8 cellular contexts compared by ENCODE assay signal in the genomic region with DNA sequence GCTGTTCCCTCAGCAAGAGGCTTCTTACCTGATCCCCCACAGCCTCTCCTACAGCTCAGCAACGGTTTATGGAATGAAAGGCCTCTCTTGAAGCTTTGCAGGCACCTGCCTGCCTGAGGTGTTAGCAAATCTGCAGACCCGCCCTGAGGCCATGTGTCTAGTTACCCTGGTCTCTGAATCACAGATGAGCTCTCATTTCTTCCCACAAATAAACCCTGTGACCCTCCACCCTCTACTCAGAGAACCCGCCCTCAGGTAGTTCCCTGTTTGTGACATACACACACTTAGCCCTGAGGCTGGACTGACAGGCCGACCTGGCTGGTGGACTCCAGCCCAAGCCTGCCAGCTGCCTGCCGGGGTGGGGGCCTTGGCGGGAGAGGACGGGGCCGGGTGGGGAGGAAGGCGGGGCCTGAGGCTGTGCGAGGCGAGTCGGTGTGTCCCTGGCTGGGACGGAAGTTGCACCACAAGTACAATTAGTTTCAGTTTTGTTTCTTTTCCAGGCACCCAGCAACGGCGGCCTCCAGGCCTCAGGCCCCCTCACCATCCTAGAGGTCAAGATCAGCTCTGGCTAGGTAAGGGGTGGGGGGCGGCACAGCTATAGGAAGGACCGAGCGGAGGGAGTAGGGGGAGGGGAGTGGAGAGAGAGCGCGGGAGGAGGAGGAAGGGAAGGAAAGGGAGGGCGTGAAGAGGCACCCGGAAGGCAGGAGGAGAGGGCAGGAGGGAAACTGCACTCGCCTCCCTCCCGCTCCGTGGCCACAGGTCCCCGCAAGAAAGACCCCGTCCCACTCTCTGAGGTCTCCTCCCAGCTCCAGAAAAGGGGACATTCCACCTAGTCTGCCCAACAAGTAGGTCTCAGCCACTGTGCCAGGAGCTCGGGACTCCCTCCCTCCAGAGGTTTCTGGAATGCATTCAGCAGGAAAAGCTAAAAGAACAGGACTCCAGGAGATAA. TPM values are rescaled to one million over a fixed set of nuclear protein-coding genes. Genes with fewer than 3 reads are reported as not detected.
DNase-seq lines count a peak whose midpoint lies in the region; ATAC-seq and TF ChIP-seq lines count a peak whose summit lies in the region.

A gene with protein sequence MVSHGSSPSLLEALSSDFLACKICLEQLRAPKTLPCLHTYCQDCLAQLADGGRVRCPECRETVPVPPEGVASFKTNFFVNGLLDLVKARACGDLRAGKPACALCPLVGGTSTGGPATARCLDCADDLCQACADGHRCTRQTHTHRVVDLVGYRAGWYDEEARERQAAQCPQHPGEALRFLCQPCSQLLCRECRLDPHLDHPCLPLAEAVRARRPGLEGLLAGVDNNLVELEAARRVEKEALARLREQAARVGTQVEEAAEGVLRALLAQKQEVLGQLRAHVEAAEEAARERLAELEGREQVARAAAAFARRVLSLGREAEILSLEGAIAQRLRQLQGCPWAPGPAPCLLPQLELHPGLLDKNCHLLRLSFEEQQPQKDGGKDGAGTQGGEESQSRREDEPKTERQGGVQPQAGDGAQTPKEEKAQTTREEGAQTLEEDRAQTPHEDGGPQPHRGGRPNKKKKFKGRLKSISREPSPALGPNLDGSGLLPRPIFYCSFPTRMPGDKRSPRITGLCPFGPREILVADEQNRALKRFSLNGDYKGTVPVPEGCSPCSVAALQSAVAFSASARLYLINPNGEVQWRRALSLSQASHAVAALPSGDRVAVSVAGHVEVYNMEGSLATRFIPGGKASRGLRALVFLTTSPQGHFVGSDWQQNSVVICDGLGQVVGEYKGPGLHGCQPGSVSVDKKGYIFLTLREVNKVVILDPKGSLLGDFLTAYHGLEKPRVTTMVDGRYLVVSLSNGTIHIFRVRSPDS (plus strand): TSS at position 482 of the 949 bp plus-strand sequence. CDS start 1,832 bp downstream, outside the sequence.

- ATAC-seq in HG03378 (IDR thresholded peaks at IDR 0.05; ENCODE audit: unreplicated experiment): peak; percentile 76

- H3K9me3 ChIP-seq in endocrine pancreas (ENCODE audit: control insufficient read depth, low read length): no peaks in the 10 kb centered on the region

- TF ChIP-seq POLR2A in GM19193 (IDR thresholded peaks at IDR 0.05; ENCODE audit: extremely low read depth, insufficient read depth, insufficient read length): peak; percentile 70

- DNase-seq in AG20443 (ENCODE audit: low spot score): peak; percentile 94
- DNase-seq in NK-92 (lab: John Stamatoyannopoulos, UW; ENCODE audit: unreplicated experiment): peak; percentile 11
- peak; percentile 47 to 52 for DNase-seq in activated CD8-positive, alpha-beta memory T cell treated with anti-CD3 and anti-CD28 coated beads for 4 hours (ENCODE audit: low read depth in 2 of 2)
- DNase-seq in mesenteric fat pad (ENCODE audit: low spot score): peak; percentile 95
- peak; percentile 60 to 63 for DNase-seq in stimulated activated CD8-positive, alpha-beta memory T cell treated with anti-CD3 and anti-CD28 coated beads, Interleukin-15, amount 100 ng/mL, for 4 hours (ENCODE audit: low read depth in 2 of 2)

- no peaks in the 10 kb centered on the region for H3K36me3 ChIP-seq in endocrine pancreas (ENCODE audit: control insufficient read depth, insufficient read depth, low read length)

- no peaks in the 10 kb centered on the region for H3K4me1 ChIP-seq in endocrine pancreas (ENCODE audit: control insufficient read depth, insufficient read depth, low read length)

- no peaks in the 10 kb centered on the region for H3K27me3 ChIP-seq in endocrine pancreas (ENCODE audit: control insufficient read depth, insufficient read depth, low read length)

- peak within 1 kb of the TSS; percentile 92 for H3K9ac ChIP-seq in endocrine pancreas (ENCODE audit: control insufficient read depth, insufficient read depth, low read length)

- peak within 1 kb of the TSS; percentile 52 for H3K4me3 ChIP-seq in endocrine pancreas (ENCODE audit: control insufficient read depth, insufficient read depth, low read length)

RNA-seq across cellular contexts. Expression of the gene that starts here (rescaled TPM):
- total RNA-seq in mesenteric fat pad: 48.2 TPM

Comparison
In these comparisons a context has a peak if more than half of its experiments do, and no peak if none do; other contexts are left out.
1. Peak in every context shown above with its lines: DNase-seq, ATAC-seq and H3K4me3 ChIP-seq.
2. DNase-seq: peak in every context shown above with its lines; median percentile 95 in mesenteric fat pad; 94 in AG20443; 62 in stimulated activated CD8-positive, alpha-beta memory T cell treated with anti-CD3 and anti-CD28 coated beads, Interleukin-15, amount 100 ng/mL, for 4 hours; 50 in activated CD8-positive, alpha-beta memory T cell treated with anti-CD3 and anti-CD28 coated beads for 4 hours; 11 in NK-92.